Comparison of ENCODE assay signal across 8 cellular contexts in the genomic region with DNA sequence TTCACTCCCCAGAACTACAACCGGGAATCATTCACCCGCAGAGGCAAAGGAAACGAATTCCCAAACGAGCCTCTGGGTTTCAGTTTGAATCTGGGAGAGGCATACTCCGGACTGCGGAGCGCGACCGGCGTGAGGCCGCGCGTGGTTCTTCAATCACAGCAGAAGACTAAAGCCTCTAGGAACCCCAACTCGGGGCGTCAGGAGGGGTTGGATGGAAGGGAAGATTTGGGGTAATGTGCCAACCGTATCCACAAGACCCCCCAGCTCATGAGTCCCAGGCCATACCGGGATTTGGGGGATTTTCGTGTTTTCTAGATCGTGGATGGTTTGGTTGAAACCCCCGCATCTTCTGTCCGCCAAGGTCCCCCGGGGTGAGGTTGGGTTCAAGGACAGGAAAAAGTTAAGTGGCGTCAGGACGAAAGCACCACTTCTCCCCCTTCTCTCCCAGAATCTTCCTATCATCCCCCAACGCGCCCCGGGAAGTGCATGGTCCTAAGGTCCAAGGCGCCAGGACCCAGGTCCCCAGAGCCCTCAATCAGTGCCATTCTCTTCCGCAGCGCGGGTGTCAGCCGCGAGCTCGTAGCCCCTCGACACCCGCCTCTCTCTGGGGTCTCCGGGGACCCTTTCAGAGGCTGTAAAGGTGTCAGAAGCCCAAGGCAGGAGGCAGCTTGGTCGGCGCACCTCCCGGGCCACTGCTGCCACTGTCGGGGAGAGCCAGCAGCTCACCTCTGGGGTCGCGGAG. TPM values are rescaled to one million over a fixed set of nuclear protein-coding genes. Genes with fewer than 3 reads are reported as not detected.
DNase-seq lines count a peak whose midpoint lies in the region; ATAC-seq and TF ChIP-seq lines count a peak whose summit lies in the region.

No MANE protein-coding gene starts in this region.

- H3K27me3 ChIP-seq in cardiac muscle cell = peaks cover 99% of the 10 kb centered on the region

- ATAC-seq in GM18867 (IDR thresholded peaks at IDR 0.05; ENCODE audit: unreplicated experiment) = no peak

- H3K36me3 ChIP-seq in cardiac muscle cell = no peaks in the 10 kb centered on the region

- H3K9me3 ChIP-seq in cardiac muscle cell (ENCODE audit: low read depth) = no peaks in the 10 kb centered on the region

- peaks cover 6% of the 10 kb centered on the region for H3K4me1 ChIP-seq in cardiac muscle cell (ENCODE audit: low read depth)

- no peak overlapping the region for H3K27ac ChIP-seq in cardiac muscle cell

- peak overlapping the region; percentile 45 for H3K4me3 ChIP-seq in cardiac muscle cell
- H3K4me3 ChIP-seq in retinal pigment epithelial cell (ENCODE audit: low read length) = peak overlapping the region; percentile 55

- TF ChIP-seq CTCF in GM13977 (IDR thresholded peaks at IDR 0.05; ENCODE audit: extremely low read depth, insufficient read depth, missing control alignments) (no peak), cardiac muscle cell (IDR thresholded peaks at IDR 0.05; ENCODE audit: low read depth, low read length) (no peak), retinal pigment epithelial cell (conservative IDR thresholded peaks at IDR 0.05; ENCODE audit: low read depth, low read length) (no peak)

- in situ Hi-C loops in GM13977 (cut with MboI; ENCODE audit: low pct_unique_long_range_greater_than_20kb, low sequenced_read_pairs, unreplicated experiment) = no loop called here

- DNase-seq in GM13977 (ENCODE audit: low spot score) (peak; percentile 21), cardiac muscle cell (ENCODE audit: low read depth in 1 of 2, low spot score in 1 of 2) (peak; percentile 24 to 43), retinal pigment epithelial cell (ENCODE audit: low read depth) (no peak), NCI-H526 treated with DMSO at 0.1 percent for 48 hours (lab: John Stamatoyannopoulos, UW) (no peak), NCI-H2196 (lab: John Stamatoyannopoulos, UW; ENCODE audit: unreplicated experiment) (no peak), iPS-NIHi11 (ENCODE audit: low spot score) (no peak)
- peak; percentile 6 for DNase-seq in activated CD4-positive, alpha-beta T cell treated with anti-CD3 and anti-CD28 coated beads, Interleukin-2, amount 50 U/mL, for 1 hour

RNA-seq across cellular contexts. Expression of a gene that starts 1.7 kb away (rescaled TPM):
- 0.39 TPM in 1 of 2 replicates, not detected in the other for total RNA-seq in cardiac muscle cell
- 0.49 TPM in 1 of 2 replicates, not detected in the other for polyA plus RNA-seq in cardiac muscle cell

Comparison
In these comparisons a context has a peak if more than half of its experiments do, and no peak if none do; other contexts are left out.
1. DNase-seq: peak in GM13977 (single experiment), activated CD4-positive, alpha-beta T cell treated with anti-CD3 and anti-CD28 coated beads, Interleukin-2, amount 50 U/mL, for 1 hour (single experiment) and cardiac muscle cell (2 of 2); none in retinal pigment epithelial cell (single experiment), NCI-H526 treated with DMSO at 0.1 percent for 48 hours (single experiment), NCI-H2196 (single experiment) and iPS-NIHi11 (single experiment).